18 cellular contexts compared by ENCODE assay signal in the genomic region with DNA sequence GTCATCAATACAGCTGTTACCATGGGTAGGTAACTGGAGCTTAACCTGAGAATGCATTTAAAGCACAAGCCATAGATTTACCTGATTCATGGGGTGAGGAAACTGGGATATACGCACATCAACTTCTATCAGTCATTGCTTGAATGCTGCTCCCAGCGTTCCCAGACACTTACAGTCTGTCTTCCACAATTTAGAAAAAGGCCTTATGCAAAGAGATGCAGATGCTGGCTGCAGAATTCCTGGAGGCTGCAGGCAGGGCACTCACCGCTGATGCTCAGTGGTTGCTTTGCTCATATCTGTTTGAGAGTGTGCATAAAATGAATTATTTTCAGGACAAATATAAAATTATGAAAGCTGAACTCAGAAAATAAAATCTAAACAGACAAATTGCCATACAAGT.
DNase-seq lines count a peak whose midpoint lies in the region; ATAC-seq, FAIRE-seq and TF ChIP-seq lines count a peak whose summit lies in the region.
"Had no signal": no experiment of that assay in that cellular context is flagged by ENCODE, and none has a peak within 500 bp of the region (broad histone marks: within the 10 kb centered on the region; RNA-seq: fewer than 3 reads in every experiment).

No MANE protein-coding gene starts in this region.

- no peaks in the 10 kb centered on the region for H3K9me1 ChIP-seq in IMR-90 (ENCODE audit: insufficient read depth, low read length)

- no peak for TF ChIP-seq RAD21 in IMR-90 (IDR thresholded peaks at IDR 0.05; ENCODE audit: low read length)
- no peak for TF ChIP-seq RAD21 in H1 (IDR thresholded peaks at IDR 0.05 in 1 of 2, conservative IDR thresholded peaks at IDR 0.05 in 1 of 2; ENCODE audit: low read depth in 2 of 2, low read length in 2 of 2)

- H3K36me3 ChIP-seq in IMR-90 (ENCODE audit: control insufficient read depth, insufficient read depth, low read length) (no peaks in the 10 kb centered on the region), H1 (ENCODE audit: control insufficient read depth in 2 of 4, insufficient read depth in 4 of 4, low read length in 3 of 4) (no peaks in the 10 kb centered on the region)
- H3K36me3 ChIP-seq: BE2C had no signal

- DNase-seq in IMR-90, result no peak
- DNase-seq in H1 (ENCODE audit: low read depth in 1 of 2, low spot score in 2 of 2), result no peak
- DNase-seq in nephron progenitor cell, result peak; percentile 8
- no peak for DNase-seq in activated effector memory CD4-positive, alpha-beta T cell treated with Interleukin-2 at 50 U/mL for 16 hours
- DNase-seq in kidney tubule cell (ENCODE audit: low spot score), result no peak
- no peak for DNase-seq in NCI-H2107 treated with DMSO at 0.1 percent for 48 hours (lab: John Stamatoyannopoulos, UW; ENCODE audit: unreplicated experiment)
- DNase-seq: BE2C; CD4-positive, alpha-beta memory T cell; DMS153; DMS79 treated with DMSO at 0.1 percent for 48 hours; EL; GDM1 had no signal

- H3K79me1 ChIP-seq in IMR-90 (ENCODE audit: low read depth in 1 of 2, low read length in 2 of 2), result no peaks in the 10 kb centered on the region
- H3K79me1 ChIP-seq in H1 (ENCODE audit: low read depth, low read length), result no peaks in the 10 kb centered on the region

- H3K9ac ChIP-seq in IMR-90 (ENCODE audit: low read depth, low read length), result no peak overlapping the region
- no peak overlapping the region for H3K9ac ChIP-seq in H1 (replicated peaks in 1 of 4; ENCODE audit: extremely low read depth in 1 of 4, low read depth in 3 of 4, low read length in 3 of 4)

- no peak overlapping the region for H4K8ac ChIP-seq in IMR-90 (ENCODE audit: low read depth in 2 of 2, low read length in 2 of 2)
- H4K8ac ChIP-seq in H1 (ENCODE audit: extremely low read depth, insufficient read depth, low read length), result no peak overlapping the region

- H2BK5ac ChIP-seq in IMR-90 (ENCODE audit: low read depth, low read length, poor library complexity, severe bottlenecking) (no peak overlapping the region), H1 (ENCODE audit: low read depth, low read length) (no peak overlapping the region)

- ATAC-seq in IMR-90 (ENCODE audit: low read depth) (no peak), HG03175 (IDR thresholded peaks at IDR 0.05; ENCODE audit: unreplicated experiment) (no peak)
- ATAC-seq: A549, HCT116 had no signal

- no peak overlapping the region for H3K4me3 ChIP-seq in IMR-90 (ENCODE audit: insufficient read depth, low read depth, low read length)
- H3K4me3 ChIP-seq in H1 (ENCODE audit: extremely low read depth in 1 of 4, insufficient read depth in 2 of 4, low read depth in 3 of 4, low read length in 4 of 4), result no peak overlapping the region
- H3K4me3 ChIP-seq: A549 had no signal

- WGBS in IMR-90 (ENCODE audit: extremely low coverage in 2 of 2, insufficient read length in 1 of 2), 2 experiments, result no CpG with 5 or more reads among the region's 3 CpGs
- WGBS in H1 (ENCODE audit: extremely low coverage in 1 of 2, insufficient coverage in 1 of 2, insufficient read length in 1 of 2, insufficient replicate concordance in 2 of 2, low coverage in 1 of 2, low lambda C conversion rate in 2 of 2, missing lambda C conversion rate in 1 of 2), 2 experiments, result 60% methylated on average over 3 of the region's 3 CpGs; no CpG with 5 or more reads in 1 of the 2 experiments

- H4K20me1 ChIP-seq in IMR-90 (ENCODE audit: insufficient read depth, low read length), result no peaks in the 10 kb centered on the region
- no peaks in the 10 kb centered on the region for H4K20me1 ChIP-seq in H1 (replicated peaks in 1 of 2; ENCODE audit: control insufficient read depth in 1 of 2, insufficient read depth in 2 of 2, low read length in 2 of 2)

- H3K14ac ChIP-seq in IMR-90 (replicated peaks; ENCODE audit: low read depth, low read length), result no peak overlapping the region
- no peak overlapping the region for H3K14ac ChIP-seq in H1 (ENCODE audit: insufficient read length)

- in situ Hi-C loops in IMR-90 (cut with MboI; ENCODE audit: low sequenced_read_pairs), result no loop called here

- no peak overlapping the region for H2BK12ac ChIP-seq in H1 (ENCODE audit: low read depth, low read length)

- H3K4me2 ChIP-seq in IMR-90 (ENCODE audit: low read depth, low read length) (no peak overlapping the region), H1 (ENCODE audit: insufficient read depth in 1 of 2, low read depth in 2 of 2, low read length in 2 of 2) (no peak overlapping the region)
- H3K4me2 ChIP-seq: A549 had no signal

- H2BK20ac ChIP-seq in IMR-90 (ENCODE audit: low read depth, low read length) (no peak overlapping the region), H1 (ENCODE audit: low read length) (no peak overlapping the region)

- intact Hi-C loops in IMR-90 (cut with micrococcal nuclease), result no loop called here

- H2AK5ac ChIP-seq in IMR-90 (ENCODE audit: low read depth, low read length) (no peak overlapping the region), H1 (ENCODE audit: low read depth, low read length) (no peak overlapping the region)

- H2AK9ac ChIP-seq in IMR-90 (replicated peaks; ENCODE audit: low read depth, low read length, poor library complexity), result no peak overlapping the region

- TF ChIP-seq POLR2A in IMR-90 (IDR thresholded peaks at IDR 0.05; ENCODE audit: low read depth, low read length) (no peak), H1 (IDR thresholded peaks at IDR 0.05; ENCODE audit: control extremely low read depth in 1 of 2, low read depth in 2 of 2, low read length in 2 of 2) (no peak)

- no peak overlapping the region; the same call in 1 of the 2 replicates for H3K23ac ChIP-seq in IMR-90 (ENCODE audit: low read depth, low read length)
- H3K23ac ChIP-seq in H1 (ENCODE audit: insufficient read length), result no peak overlapping the region

- no peak for TF ChIP-seq EP300 in H1 (IDR thresholded peaks at IDR 0.05; ENCODE audit: borderline replicate concordance in 1 of 2, low read depth in 2 of 2, low read length in 2 of 2)

- no peaks in the 10 kb centered on the region for H3K36me3 Mint-ChIP-seq in nephron progenitor cell (ENCODE audit: low read depth)
- H3K36me3 Mint-ChIP-seq: CD4-positive, alpha-beta memory T cell had no signal

- no peak overlapping the region for H2BK120ac ChIP-seq in IMR-90 (ENCODE audit: low read depth, low read length)
- H2BK120ac ChIP-seq in H1 (replicated peaks; ENCODE audit: low read depth, low read length), result no peak overlapping the region

- no peaks in the 10 kb centered on the region for H3K9me3 ChIP-seq in IMR-90 (ENCODE audit: control insufficient read depth, insufficient read depth, low read length)
- no peaks in the 10 kb centered on the region for H3K9me3 ChIP-seq in H1 (ENCODE audit: insufficient read depth in 2 of 2, low read depth in 1 of 2, low read length in 1 of 2)
- H3K9me3 ChIP-seq: A549, BE2C had no signal

- H3K4me1 Mint-ChIP-seq in nephron progenitor cell, result peaks cover 21% of the 10 kb centered on the region
- H3K4me1 Mint-ChIP-seq: CD4-positive, alpha-beta memory T cell had no signal

- dilution Hi-C loops in IMR-90 (cut with HindIII; ENCODE audit: low sequenced_read_pairs, unreplicated experiment), result no loop called here

- H2AFZ ChIP-seq in IMR-90 (replicated peaks; ENCODE audit: low read length, poor library complexity), result peak overlapping the region; percentile 68
- H2AFZ ChIP-seq in H1 (ENCODE audit: low read length), result peak overlapping the region; percentile 48; the same call in 1 of the 2 replicates

- no peaks in the 10 kb centered on the region for H3K23me2 ChIP-seq in H1 (ENCODE audit: low read depth, low read length)

- H3K56ac ChIP-seq in IMR-90 (ENCODE audit: extremely low read depth, insufficient read depth, low read length) (no peak overlapping the region), H1 (replicated peaks; ENCODE audit: insufficient read length, low read depth, low read length) (no peak overlapping the region)

- H3K18ac ChIP-seq in IMR-90 (ENCODE audit: low read depth, low read length), result no peak overlapping the region
- no peak overlapping the region for H3K18ac ChIP-seq in H1 (ENCODE audit: extremely low read depth, low read length)

- H3K27me3 ChIP-seq in IMR-90 (ENCODE audit: control insufficient read depth, insufficient read depth, low read length) (no peaks in the 10 kb centered on the region), H1 (replicated peaks in 1 of 4; ENCODE audit: control insufficient read depth in 3 of 4, extremely low read depth in 1 of 4, insufficient read depth in 3 of 4, low read length in 3 of 4) (peaks cover 0 to 1% (median 0%) of the 10 kb centered on the region in 4 experiments; a peak in 1 of 7 replicates)
- H3K27me3 ChIP-seq: BE2C had no signal

- H3K9me3 Mint-ChIP-seq in nephron progenitor cell, result no peaks in the 10 kb centered on the region

- no peak for TF ChIP-seq CTCF in IMR-90 (conservative IDR thresholded peaks at IDR 0.05; ENCODE audit: low read depth, low read length)
- TF ChIP-seq CTCF in H1 (IDR thresholded peaks at IDR 0.05; ENCODE audit: control extremely low read depth in 1 of 3, insufficient read depth in 1 of 3, low read depth in 1 of 3, low read length in 3 of 3), result no peak
- TF ChIP-seq CTCF in nephron progenitor cell (IDR thresholded peaks at IDR 0.05), result no peak

- CTCF ChIA-PET in IMR-90 (lab: Yijun Ruan, JAX), result no interaction called here
- CTCF ChIA-PET in H1 (lab: Charles Lee; ENCODE audit: partially characterized antibody), result no interaction called here

- no peak overlapping the region for H4K5ac ChIP-seq in IMR-90 (ENCODE audit: low read depth, low read length)
- no peak overlapping the region for H4K5ac ChIP-seq in H1 (ENCODE audit: insufficient read length, low read depth, low read length)

- H3K4me3 Mint-ChIP-seq in nephron progenitor cell, result peak overlapping the region; percentile 13
- H3K4me3 Mint-ChIP-seq: CD4-positive, alpha-beta memory T cell had no signal

- POLR2A ChIA-PET in IMR-90 (lab: Charles Lee; ENCODE audit: unreplicated experiment) (no interaction called here), H1 (lab: Charles Lee; ENCODE audit: partially characterized antibody) (no interaction called here)

- H3K27ac ChIP-seq in IMR-90 (ENCODE audit: insufficient read depth, low read length) (no peak overlapping the region), H1 (ENCODE audit: low read depth, low read length) (no peak overlapping the region)
- H3K27ac ChIP-seq: A549, C4-2B had no signal

- H4K91ac ChIP-seq in IMR-90 (ENCODE audit: insufficient read depth, low read depth, low read length) (no peak overlapping the region), H1 (replicated peaks; ENCODE audit: insufficient read length, low read length) (no peak overlapping the region)

- peak overlapping the region; percentile 79 for H3K27ac Mint-ChIP-seq in nephron progenitor cell
- H3K27ac Mint-ChIP-seq: CD4-positive, alpha-beta memory T cell had no signal

- no peak overlapping the region for H2BK15ac ChIP-seq in IMR-90 (ENCODE audit: low read depth, low read length)
- H2BK15ac ChIP-seq in H1 (ENCODE audit: low read length), result no peak overlapping the region

- no peaks in the 10 kb centered on the region for H3K79me2 ChIP-seq in H1 (ENCODE audit: control insufficient read depth in 1 of 2, insufficient read depth in 2 of 2, low read length in 2 of 2)

- no peak for FAIRE-seq in H1 (lab: Jason Lieb, UNC)
- FAIRE-seq: A549, GM19239, H54 had no signal

- peaks cover 4% of the 10 kb centered on the region for H3K27me3 Mint-ChIP-seq in nephron progenitor cell (ENCODE audit: low read depth, poor library complexity)
- H3K27me3 Mint-ChIP-seq: CD4-positive, alpha-beta memory T cell had no signal

- H3K4me1 ChIP-seq in IMR-90 (ENCODE audit: control insufficient read depth, insufficient read depth, low read length) (no peaks in the 10 kb centered on the region), H1 (replicated peaks in 1 of 4; ENCODE audit: control insufficient read depth in 3 of 4, insufficient read depth in 4 of 4, low read length in 3 of 4) (peaks cover 0 to 3% (median 0%) of the 10 kb centered on the region in 4 experiments; a peak in 1 of 7 replicates)
- H3K4me1 ChIP-seq: A549, BE2C had no signal

- BruUV-seq in IMR-90 (replicated peaks; lab: Mats Ljungman, UMichigan), result no TSS peak

- H3K4ac ChIP-seq in IMR-90 (ENCODE audit: low read depth, low read length) (no peak overlapping the region), H1 (replicated peaks; ENCODE audit: insufficient read length, low read depth, low read length) (no peak overlapping the region)
